In genomic region chr6:20236899-20237600, GRCh38 we compare ENCODE assay signal across 1 cellular context.
TF ChIP-seq lines count a peak whose summit lies in the region.

No MANE protein-coding gene starts in this region.

TF ChIP-seq in HCT116, 20 proteins besides CTCF, POLR2A, EP300 and RAD21:
- TF ChIP-seq SP1 (IDR thresholded peaks at IDR 0.05; ENCODE audit: low read depth): peak; percentile 38; the same call in 1 of the 2 replicates
- no peak for TF ChIP-seq ZBTB33 (IDR thresholded peaks at IDR 0.05; ENCODE audit: extremely low read depth, insufficient replicate concordance, low read length)
- TF ChIP-seq MAX (IDR thresholded peaks at IDR 0.05): 0 out of 2 replicates have a peak, but pooled peaks have one; percentile 29
- 0 out of 2 replicates have a peak, but pooled peaks have one; percentile 37 for TF ChIP-seq CBX3 (IDR thresholded peaks at IDR 0.05; ENCODE audit: low read depth)
